Comparison of ENCODE assay signal across 21 cellular contexts in genomic region chr22:25698986-25699385, GRCh38. TPM values are rescaled to one million over a fixed set of nuclear protein-coding genes. Genes with fewer than 3 reads are reported as not detected.
"Had no signal": no experiment of that assay in that cellular context is flagged by ENCODE, and none has a peak within 500 bp of the region (broad histone marks: within the 10 kb centered on the region; RNA-seq: fewer than 3 reads in every experiment).

No MANE protein-coding gene starts in this region.

- H3K9me3 Mint-ChIP-seq: activated CD4-positive, alpha-beta memory T cell treated with anti-CD3 and anti-CD28 coated beads, Interleukin-2, amount 10 ng/mL, durations not matched to agents 7 days and 5 days; activated naive CD4-positive, alpha-beta T cell treated with anti-CD3 and anti-CD28 coated beads, Interleukin-2, amount 50 U/mL, for 72 hours; activated T-helper 1 cell treated with anti-CD3 and anti-CD28 coated beads, Interleukin-12 subunit alpha, Interleukin-12 subunit beta, Interleukin-2, Interleukin-4 antibody, amounts not matched to agents 30 ng/mL and 10 ng/mL and 1 ng/mL, durations not matched to agents 14 hours and 24 hours and 36 hours; naive thymus-derived CD4-positive, alpha-beta T cell; stimulated activated naive CD8-positive, alpha-beta T cell treated with anti-CD3 and anti-CD28 coated beads, Interleukin-15, amount 100 ng/mL, for 72 hours; T-cell; T-helper 2 cell treated with Interferon-gamma antibody and Interleukin-4, amounts not matched to agents 5 μg/mL and 100 μg/mL, for 36 hours had no signal

- H3K9me3 ChIP-seq: lower lobe of right lung, prostate gland, tibial artery had no signal

- ATAC-seq: activated naive CD4-positive, alpha-beta T cell treated with anti-CD3 and anti-CD28 coated beads, Interleukin-2, amount 50 U/mL, for 72 hours; foreskin keratinocyte; left lobe of liver; lower lobe of right lung; naive thymus-derived CD4-positive, alpha-beta T cell; stimulated activated naive CD8-positive, alpha-beta T cell treated with anti-CD3 and anti-CD28 coated beads, Interleukin-15, amount 100 ng/mL, for 72 hours; T-cell had no signal

- H3K4me3 Mint-ChIP-seq: activated CD4-positive, alpha-beta memory T cell treated with anti-CD3 and anti-CD28 coated beads, Interleukin-2, amount 10 ng/mL, durations not matched to agents 7 days and 5 days; activated T-helper 1 cell treated with anti-CD3 and anti-CD28 coated beads, Interleukin-12 subunit alpha, Interleukin-12 subunit beta, Interleukin-2, Interleukin-4 antibody, amounts not matched to agents 30 ng/mL and 10 ng/mL and 1 ng/mL, durations not matched to agents 14 hours and 24 hours and 36 hours; naive thymus-derived CD4-positive, alpha-beta T cell; stimulated activated naive CD8-positive, alpha-beta T cell treated with anti-CD3 and anti-CD28 coated beads, Interleukin-15, amount 100 ng/mL, for 72 hours; T-cell; T-helper 2 cell treated with Interferon-gamma antibody and Interleukin-4, amounts not matched to agents 5 μg/mL and 100 μg/mL, for 36 hours had no signal

- H3K4me1 ChIP-seq: lower lobe of right lung, prostate gland, tibial artery had no signal

- H3K27me3 Mint-ChIP-seq: activated CD4-positive, alpha-beta memory T cell treated with anti-CD3 and anti-CD28 coated beads, Interleukin-2, amount 10 ng/mL, durations not matched to agents 7 days and 5 days; naive thymus-derived CD4-positive, alpha-beta T cell; stimulated activated naive CD8-positive, alpha-beta T cell treated with anti-CD3 and anti-CD28 coated beads, Interleukin-15, amount 100 ng/mL, for 72 hours; T-cell had no signal

- H3K4me3 ChIP-seq: lower lobe of right lung, prostate gland, tibial artery had no signal

- DNase-seq: activated CD4-positive, alpha-beta memory T cell treated with anti-CD3 and anti-CD28 coated beads, Interleukin-2, amount 10 ng/mL, durations not matched to agents 7 days and 5 days; activated gamma-delta T cell treated with Interleukin-2 at 50 U/mL for 16 hours; cortex of kidney; erythroblast; foreskin keratinocyte; lower lobe of right lung; naive thymus-derived CD4-positive, alpha-beta T cell; stimulated activated CD4-positive, alpha-beta T cell treated with anti-CD3 and anti-CD28 coated beads, Interleukin-12 subunit alpha, Interleukin-12 subunit beta, amount 100 ng/mL, for 4 hours; stimulated activated CD4-positive, alpha-beta T cell treated with anti-CD3 and anti-CD28 coated beads, Interleukin-4, amount 100 ng/mL, for 4 hours; stimulated activated naive CD8-positive, alpha-beta T cell treated with anti-CD3 and anti-CD28 coated beads, Interleukin-15, amount 100 ng/mL, for 72 hours; T-cell; tibial artery; WERI-Rb-1 had no signal

- H3K27ac Mint-ChIP-seq: activated CD4-positive, alpha-beta memory T cell treated with anti-CD3 and anti-CD28 coated beads, Interleukin-2, amount 10 ng/mL, durations not matched to agents 7 days and 5 days; T-cell had no signal

- H3K27ac ChIP-seq: foreskin keratinocyte, lower lobe of right lung, prostate gland, tibial artery, WERI-Rb-1 had no signal

- H3K36me3 ChIP-seq: prostate gland had no signal

- H3K27me3 ChIP-seq: foreskin keratinocyte, tibial artery had no signal

RNA-seq across cellular contexts. Expression of gene MYO18B, which starts 43.0 kb away (rescaled TPM):
- total RNA-seq: foreskin keratinocyte, kidney epithelial cell, left lobe of liver, lower lobe of right lung, osteocyte had no signal
- polyA plus RNA-seq: fibroblast of lung; foreskin keratinocyte; naive thymus-derived CD4-positive, alpha-beta T cell had no signal
